ENCODE assay signal across 8 cellular contexts in genomic region chr7:90749774-90750173, GRCh38.
DNase-seq lines count a peak whose midpoint lies in the region; ATAC-seq and TF ChIP-seq lines count a peak whose summit lies in the region.

No MANE protein-coding gene starts in this region.

- no peaks in the 10 kb centered on the region for H3K27me3 ChIP-seq in upper lobe of right lung

- no peaks in the 10 kb centered on the region for H3K9me3 ChIP-seq in upper lobe of right lung

- ATAC-seq in GM21786 (IDR thresholded peaks at IDR 0.05; ENCODE audit: unreplicated experiment) (peak; percentile 82), upper lobe of right lung (no peak)

- peak; percentile 10 for DNase-seq in NCI-H524 treated with DMSO at 0.1 percent for 48 hours (lab: John Stamatoyannopoulos, UW)
- peak; percentile 17 for DNase-seq in iPS DF 19.7 (ENCODE audit: low read depth, low spot score)
- no peak for DNase-seq in NK-92 treated with Interleukin-12 subunit alpha and Interleukin-12 subunit beta, amount 100 ng/mL, for 24 hours (lab: John Stamatoyannopoulos, UW)
- no peak for DNase-seq in upper lobe of right lung
- DNase-seq in NCI-H2029 treated with DMSO at 0.1 percent for 48 hours (lab: John Stamatoyannopoulos, UW): no peak
- no peak for DNase-seq in stimulated activated naive CD4-positive, alpha-beta T cell treated with Interleukin-2 at 50 U/mL for 16 hours (lab: John Stamatoyannopoulos, UW)

- H3K4me3 ChIP-seq in upper lobe of right lung: no peak overlapping the region

- H3K27ac ChIP-seq in upper lobe of right lung: no peak overlapping the region

- TF ChIP-seq CTCF in GM12872 (IDR thresholded peaks at IDR 0.05; ENCODE audit: insufficient read depth, low read depth, low read length) (peak; percentile 40; the same call in 2 of the 3 replicates), upper lobe of right lung (IDR thresholded peaks at IDR 0.05) (no peak)

- intact Hi-C loops in upper lobe of right lung (cut with DNase I): no loop called here

- H3K36me3 ChIP-seq in upper lobe of right lung: no peaks in the 10 kb centered on the region

- no peaks in the 10 kb centered on the region for H3K4me1 ChIP-seq in upper lobe of right lung

Comparison
In these comparisons a context has a peak if more than half of its experiments do, and no peak if none do; other contexts are left out.
1. DNase-seq: peak in NCI-H524 treated with DMSO at 0.1 percent for 48 hours (single experiment) and iPS DF 19.7 (single experiment); none in NK-92 treated with Interleukin-12 subunit alpha and Interleukin-12 subunit beta, amount 100 ng/mL, for 24 hours (single experiment), upper lobe of right lung (single experiment), NCI-H2029 treated with DMSO at 0.1 percent for 48 hours (single experiment) and stimulated activated naive CD4-positive, alpha-beta T cell treated with Interleukin-2 at 50 U/mL for 16 hours (single experiment).